In the genomic region with DNA sequence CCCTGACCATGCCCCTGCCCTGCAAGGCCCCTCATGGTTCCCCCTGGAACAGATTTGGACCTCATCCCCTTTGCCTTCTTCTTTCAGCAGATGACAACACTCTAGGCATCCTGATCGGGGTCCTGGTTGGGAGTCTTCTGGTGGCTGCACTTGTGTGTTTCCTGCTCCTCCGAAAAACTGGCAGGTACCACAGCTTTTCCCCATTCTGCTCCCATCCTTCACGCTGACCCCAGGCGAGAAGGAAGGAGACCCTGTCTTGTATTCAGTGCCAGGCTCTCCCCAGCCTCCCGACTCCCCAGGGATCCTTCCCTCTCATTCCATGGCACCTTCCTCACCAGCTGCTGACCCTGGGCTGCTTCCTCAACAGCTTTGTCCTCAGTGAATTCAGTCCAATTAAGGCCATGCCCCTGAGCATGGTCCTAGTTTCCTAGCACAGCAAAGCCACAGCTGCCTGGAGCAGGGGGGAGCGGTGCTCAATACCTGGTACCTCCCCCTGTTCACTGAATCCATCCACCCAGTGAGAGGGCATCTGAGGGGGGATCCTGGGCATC, we compare ENCODE assay signal across 37 cellular contexts. TPM values are rescaled to one million over a fixed set of nuclear protein-coding genes. Genes with fewer than 3 reads are reported as not detected.
"Had no signal": no experiment of that assay in that cellular context is flagged by ENCODE, and none has a peak within 500 bp of the region (broad histone marks: within the 10 kb centered on the region; RNA-seq: fewer than 3 reads in every experiment).

No MANE protein-coding gene starts in this region.

- H3K4me1 ChIP-seq: adrenal gland, body of pancreas, breast epithelium had no signal

- DNase-seq: activated B cell treated with CpG ODN at 0.5 μM for 24 hours; activated CD4-positive, alpha-beta memory T cell treated with anti-CD3 and anti-CD28 coated beads for 36 hours; activated CD4-positive, alpha-beta T cell treated with anti-CD3 and anti-CD28 coated beads for 4 hours; activated CD4-positive, alpha-beta T cell treated with anti-CD3 and anti-CD28 coated beads, Interleukin-2, amount 10 ng/mL, durations not matched to agents 24 days and 14 days; activated CD4-positive, alpha-beta T cell treated with anti-CD3 and anti-CD28 coated beads, Interleukin-2, amount 50 U/mL, for 1 hour; activated CD4-positive, alpha-beta T cell treated with anti-CD3 and anti-CD28 coated beads, Interleukin-2, amount 50 U/mL, for 4 hours; activated CD4-positive, CD25-positive, alpha-beta regulatory T cell treated with anti-CD3 and anti-CD28 coated beads, Interleukin-2, amount 50 U/mL, for 72 hours; activated CD8-positive, alpha-beta T cell treated with anti-CD3 and anti-CD28 coated beads for 36 hours; activated effector memory CD4-positive, alpha-beta T cell treated with anti-CD3 and anti-CD28 coated beads, Interleukin-2, amount 50 U/mL, for 16 hours; activated gamma-delta T cell treated with Interleukin-2 at 50 U/mL for 16 hours; activated naive CD4-positive, alpha-beta T cell; activated naive CD4-positive, alpha-beta T cell treated with anti-CD3 and anti-CD28 coated beads for 36 hours; activated naive CD4-positive, alpha-beta T cell treated with anti-CD3 and anti-CD28 coated beads, Interleukin-2, amount 50 U/mL, for 16 hours; activated naive CD8-positive, alpha-beta T cell treated with anti-CD3 and anti-CD28 coated beads for 36 hours; activated T-cell treated with anti-CD3 and anti-CD28 coated beads for 4 hours; activated T-cell treated with anti-CD3 and anti-CD28 coated beads, Interleukin-2, amount 50 U/mL, for 1 hour; activated T-cell treated with anti-CD3 and anti-CD28 coated beads, Interleukin-2, amount 50 U/mL, for 4 hours; activated T-cell treated with anti-CD3 and anti-CD28 coated beads, Interleukin-2, amount 50 U/mL, for 72 hours; adrenal gland; amniotic stem cell; aorta; body of pancreas; brain microvascular endothelial cell; central memory CD4-positive, alpha-beta T cell; T-helper 1 cell; T-helper 2 cell; T-helper 9 cell had no signal

- H3K4me3 ChIP-seq: adrenal gland, body of pancreas, breast epithelium had no signal

- H3K27me3 Mint-ChIP-seq: activated B cell treated with CpG ODN at 0.5 μM for 24 hours; activated CD4-positive, alpha-beta memory T cell treated with anti-CD3 and anti-CD28 coated beads for 36 hours; activated CD4-positive, alpha-beta T cell treated with anti-CD3 and anti-CD28 coated beads, Interleukin-2, amount 10 ng/mL, durations not matched to agents 24 days and 14 days; activated CD8-positive, alpha-beta T cell treated with anti-CD3 and anti-CD28 coated beads for 36 hours; activated naive CD8-positive, alpha-beta T cell treated with anti-CD3 and anti-CD28 coated beads for 36 hours; activated T-helper 17 cell treated with anti-CD3 and anti-CD28 coated beads, Interleukin-2, amount 50 U/mL, for 72 hours had no signal

- H3K27ac Mint-ChIP-seq: activated B cell treated with CpG ODN at 0.5 μM for 24 hours; activated CD4-positive, alpha-beta memory T cell treated with anti-CD3 and anti-CD28 coated beads for 36 hours; activated CD4-positive, alpha-beta T cell treated with anti-CD3 and anti-CD28 coated beads, Interleukin-2, amount 10 ng/mL, durations not matched to agents 24 days and 14 days; activated CD8-positive, alpha-beta T cell treated with anti-CD3 and anti-CD28 coated beads for 36 hours; activated naive CD8-positive, alpha-beta T cell treated with anti-CD3 and anti-CD28 coated beads for 36 hours; activated T-cell treated with anti-CD3 and anti-CD28 coated beads, Interleukin-2, amount 50 U/mL, for 72 hours; activated T-helper 1 cell treated with anti-CD3 and anti-CD28 coated beads, Interleukin-12 subunit alpha, Interleukin-12 subunit beta, Interleukin-2, Interleukin-4 antibody, amounts not matched to agents 30 ng/mL and 10 ng/mL and 1 ng/mL, durations not matched to agents 14 hours and 24 hours and 36 hours; activated T-helper 17 cell treated with anti-CD3 and anti-CD28 coated beads, Interleukin-2, amount 50 U/mL, for 72 hours; T-helper 1 cell treated with Interleukin-12 subunit alpha and Interleukin-12 subunit beta and Interleukin-4 antibody, amounts not matched to agents 30 μg/mL and 1 μg/mL, for 36 hours; T-helper 2 cell treated with Interferon-gamma antibody and Interleukin-4, amounts not matched to agents 5 μg/mL and 100 μg/mL, for 36 hours had no signal

- ATAC-seq: activated CD8-positive, alpha-beta T cell treated with anti-CD3 and anti-CD28 coated beads for 36 hours; activated naive CD4-positive, alpha-beta T cell treated with anti-CD3 and anti-CD28 coated beads, Interleukin-2, amount 50 U/mL, for 72 hours; activated T-cell treated with anti-CD3 and anti-CD28 coated beads, Interleukin-2, amount 50 U/mL, for 4 hours; activated T-cell treated with anti-CD3 and anti-CD28 coated beads, Interleukin-2, amount 50 U/mL, for 72 hours; activated T-helper 17 cell treated with anti-CD3 and anti-CD28 coated beads, Interleukin-2, amount 50 U/mL, for 72 hours; body of pancreas had no signal

- H3K27me3 ChIP-seq: adrenal gland, body of pancreas, brain microvascular endothelial cell had no signal

- H3K9me3 ChIP-seq: adrenal gland had no signal

- H3K36me3 ChIP-seq: adrenal gland, brain microvascular endothelial cell, breast epithelium had no signal

- H3K27ac ChIP-seq: adrenal gland, body of pancreas, brain microvascular endothelial cell, breast epithelium, VCaP had no signal

- H3K4me1 Mint-ChIP-seq: activated B cell treated with CpG ODN at 0.5 μM for 24 hours; activated naive CD8-positive, alpha-beta T cell treated with anti-CD3 and anti-CD28 coated beads for 36 hours had no signal

- H3K4me3 Mint-ChIP-seq: activated B cell treated with CpG ODN at 0.5 μM for 24 hours; activated CD4-positive, alpha-beta memory T cell treated with anti-CD3 and anti-CD28 coated beads for 36 hours; activated CD4-positive, alpha-beta T cell treated with anti-CD3 and anti-CD28 coated beads, Interleukin-2, amount 10 ng/mL, durations not matched to agents 24 days and 14 days; activated CD8-positive, alpha-beta T cell treated with anti-CD3 and anti-CD28 coated beads for 36 hours; activated naive CD4-positive, alpha-beta T cell treated with anti-CD3 and anti-CD28 coated beads for 36 hours; activated naive CD8-positive, alpha-beta T cell treated with anti-CD3 and anti-CD28 coated beads for 36 hours; activated T-cell treated with anti-CD3 and anti-CD28 coated beads, Interleukin-2, amount 50 U/mL, for 4 hours; activated T-cell treated with anti-CD3 and anti-CD28 coated beads, Interleukin-2, amount 50 U/mL, for 72 hours; activated T-helper 1 cell treated with anti-CD3 and anti-CD28 coated beads, Interleukin-12 subunit alpha, Interleukin-12 subunit beta, Interleukin-2, Interleukin-4 antibody, amounts not matched to agents 30 ng/mL and 10 ng/mL and 1 ng/mL, durations not matched to agents 14 hours and 24 hours and 36 hours; activated T-helper 17 cell treated with anti-CD3 and anti-CD28 coated beads, Interleukin-2, amount 50 U/mL, for 72 hours; T-helper 1 cell treated with Interleukin-12 subunit alpha and Interleukin-12 subunit beta and Interleukin-4 antibody, amounts not matched to agents 30 μg/mL and 1 μg/mL, for 36 hours; T-helper 2 cell treated with Interferon-gamma antibody and Interleukin-4, amounts not matched to agents 5 μg/mL and 100 μg/mL, for 36 hours had no signal

RNA-seq across cellular contexts. Expression of a gene that starts 42.5 kb away (rescaled TPM):
- total RNA-seq: activated B cell treated with CpG ODN at 0.5 μM for 24 hours; activated CD4-positive, alpha-beta memory T cell treated with anti-CD3 and anti-CD28 coated beads for 36 hours; activated CD4-positive, alpha-beta T cell treated with anti-CD3 and anti-CD28 coated beads, Interleukin-2, amount 10 ng/mL, durations not matched to agents 24 days and 14 days; activated CD8-positive, alpha-beta memory T cell treated with anti-CD3 and anti-CD28 coated beads for 36 hours; activated CD8-positive, alpha-beta T cell treated with anti-CD3 and anti-CD28 coated beads for 36 hours; activated naive CD4-positive, alpha-beta T cell treated with anti-CD3 and anti-CD28 coated beads for 36 hours; activated naive CD4-positive, alpha-beta T cell treated with anti-CD3 and anti-CD28 coated beads, Interleukin-2, amount 50 U/mL, for 72 hours; activated naive CD8-positive, alpha-beta T cell treated with anti-CD3 and anti-CD28 coated beads for 36 hours; activated T-cell treated with anti-CD3 and anti-CD28 coated beads, Interleukin-2, amount 50 U/mL, for 4 hours; activated T-cell treated with anti-CD3 and anti-CD28 coated beads, Interleukin-2, amount 50 U/mL, for 72 hours; activated T-helper 1 cell treated with anti-CD3 and anti-CD28 coated beads, Interleukin-12 subunit alpha, Interleukin-12 subunit beta, Interleukin-2, Interleukin-4 antibody, amounts not matched to agents 30 ng/mL and 10 ng/mL and 1 ng/mL, durations not matched to agents 14 hours and 24 hours and 36 hours; activated T-helper 17 cell treated with anti-CD3 and anti-CD28 coated beads, Interleukin-2, amount 50 U/mL, for 72 hours; astrocyte; cerebellum had no signal
